35 cellular contexts compared by ENCODE assay signal in the genomic region with DNA sequence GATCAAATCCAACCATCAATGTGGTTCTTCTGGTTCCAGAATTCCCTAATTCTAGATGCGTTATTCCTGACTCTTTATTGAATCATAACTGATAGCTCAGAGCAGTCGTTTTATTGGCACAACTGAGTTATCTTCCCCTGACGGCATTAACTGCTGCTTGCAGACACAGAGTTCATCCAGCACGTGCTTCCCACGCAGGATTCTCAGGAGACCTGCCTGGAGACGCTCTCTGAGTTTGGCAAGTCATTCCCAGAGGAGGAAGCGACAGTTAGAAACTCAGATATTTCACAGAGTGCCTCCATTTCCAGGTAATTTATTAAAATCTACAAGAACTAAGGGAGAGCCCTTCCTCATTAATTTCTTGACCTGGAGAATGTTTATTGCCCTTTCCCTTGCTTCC. TPM values are rescaled to one million over a fixed set of nuclear protein-coding genes. Genes with fewer than 3 reads are reported as not detected.
"Had no signal": no experiment of that assay in that cellular context is flagged by ENCODE, and none has a peak within 500 bp of the region (broad histone marks: within the 10 kb centered on the region; RNA-seq: fewer than 3 reads in every experiment).

No MANE protein-coding gene starts in this region.

- H3K4me1 ChIP-seq: ascending aorta, breast epithelium had no signal

- H3K36me3 ChIP-seq: ascending aorta, brain microvascular endothelial cell, breast epithelium had no signal

- ATAC-seq: activated CD4-positive, alpha-beta T cell treated with anti-CD3 and anti-CD28 coated beads for 36 hours; activated CD4-positive, CD25-positive, alpha-beta regulatory T cell treated with anti-CD3 and anti-CD28 coated beads, Interleukin-2, amount 50 U/mL, for 24 hours; activated CD8-positive, alpha-beta memory T cell treated with anti-CD3 and anti-CD28 coated beads, Interleukin-2, amount 10 ng/mL, durations not matched to agents 7 days and 5 days; activated CD8-positive, alpha-beta T cell treated with anti-CD3 and anti-CD28 coated beads, Interleukin-2, amount 10 ng/mL, durations not matched to agents 7 days and 5 days; activated naive CD8-positive, alpha-beta T cell treated with anti-CD3 and anti-CD28 coated beads, Interleukin-2, amount 50 U/mL, for 24 hours had no signal

- H3K27ac ChIP-seq: ascending aorta, brain microvascular endothelial cell, breast epithelium, VCaP had no signal

- H3K4me3 ChIP-seq: ascending aorta, breast epithelium had no signal

- H3K27ac Mint-ChIP-seq: activated CD4-positive, alpha-beta memory T cell treated with anti-CD3 and anti-CD28 coated beads, Interleukin-2, amount 10 ng/mL, durations not matched to agents 7 days and 5 days; activated CD4-positive, alpha-beta T cell treated with anti-CD3 and anti-CD28 coated beads for 36 hours; activated CD4-positive, alpha-beta T cell treated with anti-CD3 and anti-CD28 coated beads, Interleukin-2, amount 10 ng/mL, durations not matched to agents 7 days and 5 days; activated CD8-positive, alpha-beta memory T cell treated with anti-CD3 and anti-CD28 coated beads, Interleukin-2, amount 10 ng/mL, durations not matched to agents 7 days and 5 days; activated CD8-positive, alpha-beta T cell treated with anti-CD3 and anti-CD28 coated beads, Interleukin-2, amount 10 ng/mL, durations not matched to agents 7 days and 5 days; activated naive CD4-positive, alpha-beta T cell treated with anti-CD3 and anti-CD28 coated beads, Interleukin-2, amount 10 ng/mL, durations not matched to agents 7 days and 5 days; activated naive CD4-positive, alpha-beta T cell treated with anti-CD3 and anti-CD28 coated beads, Interleukin-2, amount 50 U/mL, for 24 hours; activated naive CD8-positive, alpha-beta T cell; activated naive CD8-positive, alpha-beta T cell treated with anti-CD3 and anti-CD28 coated beads, Interleukin-2, amount 10 ng/mL, durations not matched to agents 7 days and 5 days; activated naive CD8-positive, alpha-beta T cell treated with anti-CD3 and anti-CD28 coated beads, Interleukin-2, amount 50 U/mL, for 24 hours; activated T-cell treated with anti-CD3 and anti-CD28 coated beads, Interleukin-2, amount 50 U/mL, for 24 hours; activated T-helper 2 cell treated with anti-CD3 and anti-CD28 coated beads, Interferon-gamma antibody, Interleukin-2, Interleukin-4, amounts not matched to agents 10 μg/mL and 5 μg/mL and 100 μg/mL, durations not matched to agents 14 hours and 24 hours and 36 hours; T-helper 1 cell treated with Interleukin-12 subunit alpha and Interleukin-12 subunit beta and Interleukin-4 antibody, amounts not matched to agents 30 μg/mL and 1 μg/mL, for 36 hours; T-helper 2 cell treated with Interferon-gamma antibody and Interleukin-4, amounts not matched to agents 5 μg/mL and 100 μg/mL, for 36 hours had no signal

- H3K36me3 Mint-ChIP-seq: activated CD8-positive, alpha-beta memory T cell treated with anti-CD3 and anti-CD28 coated beads, Interleukin-2, amount 10 ng/mL, durations not matched to agents 7 days and 5 days; activated naive CD4-positive, alpha-beta T cell treated with anti-CD3 and anti-CD28 coated beads, Interleukin-2, amount 10 ng/mL, durations not matched to agents 7 days and 5 days; activated naive CD4-positive, alpha-beta T cell treated with anti-CD3 and anti-CD28 coated beads, Interleukin-2, amount 50 U/mL, for 24 hours; activated naive CD8-positive, alpha-beta T cell; activated naive CD8-positive, alpha-beta T cell treated with anti-CD3 and anti-CD28 coated beads, Interleukin-2, amount 10 ng/mL, durations not matched to agents 7 days and 5 days had no signal

- H3K4me1 Mint-ChIP-seq: activated CD4-positive, alpha-beta memory T cell treated with anti-CD3 and anti-CD28 coated beads, Interleukin-2, amount 10 ng/mL, durations not matched to agents 7 days and 5 days; activated CD4-positive, alpha-beta T cell treated with anti-CD3 and anti-CD28 coated beads for 36 hours; activated CD4-positive, alpha-beta T cell treated with anti-CD3 and anti-CD28 coated beads, Interleukin-2, amount 10 ng/mL, durations not matched to agents 7 days and 5 days; activated CD8-positive, alpha-beta memory T cell treated with anti-CD3 and anti-CD28 coated beads, Interleukin-2, amount 10 ng/mL, durations not matched to agents 7 days and 5 days; activated naive CD4-positive, alpha-beta T cell treated with anti-CD3 and anti-CD28 coated beads, Interleukin-2, amount 10 ng/mL, durations not matched to agents 7 days and 5 days; activated naive CD4-positive, alpha-beta T cell treated with anti-CD3 and anti-CD28 coated beads, Interleukin-2, amount 50 U/mL, for 24 hours; activated naive CD8-positive, alpha-beta T cell treated with anti-CD3 and anti-CD28 coated beads, Interleukin-2, amount 10 ng/mL, durations not matched to agents 7 days and 5 days; activated naive CD8-positive, alpha-beta T cell treated with anti-CD3 and anti-CD28 coated beads, Interleukin-2, amount 50 U/mL, for 24 hours had no signal

- H3K27me3 Mint-ChIP-seq: activated CD4-positive, alpha-beta T cell treated with anti-CD3 and anti-CD28 coated beads, Interleukin-2, amount 10 ng/mL, durations not matched to agents 7 days and 5 days had no signal

- H3K9me3 ChIP-seq: ascending aorta, breast epithelium had no signal

- H3K27me3 ChIP-seq: ascending aorta, brain microvascular endothelial cell had no signal

- H3K9me3 Mint-ChIP-seq: activated CD4-positive, alpha-beta memory T cell treated with anti-CD3 and anti-CD28 coated beads, Interleukin-2, amount 10 ng/mL, durations not matched to agents 7 days and 5 days; activated naive CD4-positive, alpha-beta T cell treated with anti-CD3 and anti-CD28 coated beads, Interleukin-2, amount 10 ng/mL, durations not matched to agents 7 days and 5 days; activated naive CD4-positive, alpha-beta T cell treated with anti-CD3 and anti-CD28 coated beads, Interleukin-2, amount 50 U/mL, for 24 hours; activated naive CD8-positive, alpha-beta T cell treated with anti-CD3 and anti-CD28 coated beads, Interleukin-2, amount 50 U/mL, for 24 hours; activated T-cell treated with anti-CD3 and anti-CD28 coated beads, Interleukin-2, amount 50 U/mL, for 24 hours had no signal

- DNase-seq: activated CD4-positive, alpha-beta memory T cell treated with anti-CD3 and anti-CD28 coated beads, Interleukin-2, amount 10 ng/mL, durations not matched to agents 7 days and 5 days; activated CD4-positive, alpha-beta T cell treated with anti-CD3 and anti-CD28 coated beads for 1 hour; activated CD4-positive, alpha-beta T cell treated with anti-CD3 and anti-CD28 coated beads for 36 hours; activated CD4-positive, alpha-beta T cell treated with anti-CD3 and anti-CD28 coated beads for 48 hours; activated CD4-positive, alpha-beta T cell treated with anti-CD3 and anti-CD28 coated beads, Interleukin-2, amount 10 ng/mL, durations not matched to agents 7 days and 5 days; activated CD4-positive, alpha-beta T cell treated with anti-CD3 and anti-CD28 coated beads, Interleukin-2, amount 50 U/mL, for 48 hours; activated CD4-positive, CD25-positive, alpha-beta regulatory T cell; activated CD8-positive, alpha-beta memory T cell treated with anti-CD3 and anti-CD28 coated beads for 24 hours; activated CD8-positive, alpha-beta memory T cell treated with anti-CD3 and anti-CD28 coated beads, Interleukin-2, amount 10 ng/mL, durations not matched to agents 7 days and 5 days; activated CD8-positive, alpha-beta memory T cell treated with anti-CD3 and anti-CD28 coated beads, Interleukin-2, amount 50 U/mL, for 48 hours; activated CD8-positive, alpha-beta T cell treated with anti-CD3 and anti-CD28 coated beads, Interleukin-2, amount 10 ng/mL, durations not matched to agents 7 days and 5 days; activated effector memory CD4-positive, alpha-beta T cell treated with Interleukin-2 at 50 U/mL for 16 hours; activated gamma-delta T cell; activated naive CD4-positive, alpha-beta T cell treated with anti-CD3 and anti-CD28 coated beads, Interleukin-2, amount 10 ng/mL, durations not matched to agents 7 days and 5 days; activated naive CD4-positive, alpha-beta T cell treated with Interleukin-2 at 50 U/mL for 16 hours; activated naive CD8-positive, alpha-beta T cell treated with anti-CD3 and anti-CD28 coated beads, Interleukin-2, amount 10 ng/mL, durations not matched to agents 7 days and 5 days; activated naive CD8-positive, alpha-beta T cell treated with anti-CD3 and anti-CD28 coated beads, Interleukin-2, amount 50 U/mL, for 24 hours; activated T-cell treated with anti-CD3 and anti-CD28 coated beads, Interleukin-2, amount 50 U/mL, for 24 hours; activated T-cell treated with anti-CD3 and anti-CD28 coated beads, Interleukin-2, amount 50 U/mL, for 48 hours; amygdala; anterior cingulate cortex; brain microvascular endothelial cell; central memory CD4-positive, alpha-beta T cell; T-helper 1 cell; T-helper 2 cell; T-helper 9 cell had no signal

- H3K4me3 Mint-ChIP-seq: activated CD4-positive, alpha-beta memory T cell treated with anti-CD3 and anti-CD28 coated beads, Interleukin-2, amount 10 ng/mL, durations not matched to agents 7 days and 5 days; activated CD4-positive, alpha-beta T cell treated with anti-CD3 and anti-CD28 coated beads for 36 hours; activated CD4-positive, alpha-beta T cell treated with anti-CD3 and anti-CD28 coated beads, Interleukin-2, amount 10 ng/mL, durations not matched to agents 7 days and 5 days; activated CD8-positive, alpha-beta memory T cell treated with anti-CD3 and anti-CD28 coated beads, Interleukin-2, amount 10 ng/mL, durations not matched to agents 7 days and 5 days; activated CD8-positive, alpha-beta T cell treated with anti-CD3 and anti-CD28 coated beads, Interleukin-2, amount 10 ng/mL, durations not matched to agents 7 days and 5 days; activated naive CD4-positive, alpha-beta T cell treated with anti-CD3 and anti-CD28 coated beads, Interleukin-2, amount 10 ng/mL, durations not matched to agents 7 days and 5 days; activated naive CD4-positive, alpha-beta T cell treated with anti-CD3 and anti-CD28 coated beads, Interleukin-2, amount 50 U/mL, for 24 hours; activated naive CD8-positive, alpha-beta T cell; activated naive CD8-positive, alpha-beta T cell treated with anti-CD3 and anti-CD28 coated beads, Interleukin-2, amount 10 ng/mL, durations not matched to agents 7 days and 5 days; activated naive CD8-positive, alpha-beta T cell treated with anti-CD3 and anti-CD28 coated beads, Interleukin-2, amount 50 U/mL, for 24 hours; activated T-cell treated with anti-CD3 and anti-CD28 coated beads, Interleukin-2, amount 50 U/mL, for 24 hours; T-helper 1 cell treated with Interleukin-12 subunit alpha and Interleukin-12 subunit beta and Interleukin-4 antibody, amounts not matched to agents 30 μg/mL and 1 μg/mL, for 36 hours; T-helper 2 cell treated with Interferon-gamma antibody and Interleukin-4, amounts not matched to agents 5 μg/mL and 100 μg/mL, for 36 hours had no signal

RNA-seq across cellular contexts. Expression of a gene that starts 35.4 kb away (rescaled TPM):
- total RNA-seq: activated CD4-positive, alpha-beta memory T cell treated with anti-CD3 and anti-CD28 coated beads, Interleukin-2, amount 10 ng/mL, durations not matched to agents 7 days and 5 days; activated CD4-positive, alpha-beta T cell treated with anti-CD3 and anti-CD28 coated beads for 36 hours; activated CD4-positive, alpha-beta T cell treated with anti-CD3 and anti-CD28 coated beads, Interleukin-2, amount 10 ng/mL, durations not matched to agents 7 days and 5 days; activated naive CD8-positive, alpha-beta T cell treated with anti-CD3 and anti-CD28 coated beads, Interleukin-2, amount 10 ng/mL, durations not matched to agents 7 days and 5 days; ascending aorta had no signal
